ENCODE assay signal across 10 cellular contexts in the genomic region with DNA sequence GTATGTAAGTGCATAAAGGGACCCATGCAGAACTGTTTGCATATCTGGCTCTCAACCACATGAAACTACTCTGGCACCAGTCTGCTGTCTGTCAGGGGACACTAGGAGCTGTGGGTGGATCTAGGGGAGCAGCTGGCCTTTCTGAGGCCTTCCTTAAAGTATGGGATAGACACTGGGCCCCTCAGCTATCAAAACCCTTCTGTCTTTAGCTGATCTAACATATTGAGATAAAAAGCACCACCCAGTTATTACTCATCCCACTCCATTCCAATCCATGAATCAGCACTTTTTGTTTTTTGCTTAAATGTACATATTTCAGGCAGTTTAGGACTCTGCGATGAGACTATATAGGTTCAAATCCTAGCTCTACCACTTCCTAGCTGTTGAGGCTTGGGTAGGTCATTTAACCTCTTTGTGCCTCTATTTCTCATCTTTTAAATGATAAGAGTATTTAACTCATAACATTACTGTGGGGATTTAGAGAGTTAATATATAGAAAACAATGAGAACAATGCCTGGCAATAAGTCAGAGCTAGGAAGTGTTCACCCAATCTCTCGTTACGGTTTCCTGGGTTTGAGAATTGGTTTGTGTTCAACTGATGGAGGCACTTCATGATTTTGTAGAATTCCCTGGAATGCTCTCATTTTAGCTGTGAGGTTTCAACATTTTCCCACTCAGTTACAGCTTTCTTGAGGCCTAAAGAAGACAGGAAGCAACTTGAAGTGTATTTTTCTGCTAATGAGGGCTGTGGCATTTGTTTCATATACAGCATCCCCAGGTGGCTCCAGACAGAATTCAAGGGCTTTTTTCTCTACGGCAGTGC.
DNase-seq lines count a peak whose midpoint lies in the region; ATAC-seq, FAIRE-seq and TF ChIP-seq lines count a peak whose summit lies in the region.
"Had no signal": no experiment of that assay in that cellular context is flagged by ENCODE, and none has a peak within 500 bp of the region (broad histone marks: within the 10 kb centered on the region; RNA-seq: fewer than 3 reads in every experiment).

No MANE protein-coding gene starts in this region.

- H3K4me1 Mint-ChIP-seq in dendritic cell treated with granulocyte-macrophage colony-stimulating factor and Interleukin-4, amounts not matched to agents 40 ng/mL and 50 ng/mL, for 4 days (ENCODE audit: low read depth): peaks cover 29% of the 10 kb centered on the region

- no peaks in the 10 kb centered on the region for H3K9me3 Mint-ChIP-seq in dendritic cell treated with granulocyte-macrophage colony-stimulating factor and Interleukin-4, amounts not matched to agents 40 ng/mL and 50 ng/mL, for 4 days

- peak overlapping the region; percentile 77 for H3K27ac Mint-ChIP-seq in dendritic cell treated with granulocyte-macrophage colony-stimulating factor and Interleukin-4, amounts not matched to agents 40 ng/mL and 50 ng/mL, for 4 days

- no peaks in the 10 kb centered on the region for H3K27me3 Mint-ChIP-seq in dendritic cell treated with granulocyte-macrophage colony-stimulating factor and Interleukin-4, amounts not matched to agents 40 ng/mL and 50 ng/mL, for 4 days

- FAIRE-seq in urothelium cell line (lab: Jason Lieb, UNC): no peak

- peak; percentile 67 for ATAC-seq in omental fat pad (ENCODE audit: low FRiP score)
- no peak for ATAC-seq in HG03378 (IDR thresholded peaks at IDR 0.05; ENCODE audit: unreplicated experiment)

- H3K4me3 Mint-ChIP-seq in dendritic cell treated with granulocyte-macrophage colony-stimulating factor and Interleukin-4, amounts not matched to agents 40 ng/mL and 50 ng/mL, for 4 days: no peak overlapping the region

- no peaks in the 10 kb centered on the region for H3K36me3 Mint-ChIP-seq in dendritic cell treated with granulocyte-macrophage colony-stimulating factor and Interleukin-4, amounts not matched to agents 40 ng/mL and 50 ng/mL, for 4 days (ENCODE audit: low read depth)

- intact Hi-C loops in dendritic cell treated with granulocyte-macrophage colony-stimulating factor and Interleukin-4, amounts not matched to agents 40 ng/mL and 50 ng/mL, for 4 days (cut with micrococcal nuclease): loop anchor here (2.0 kb wide), 1 partner anchor 537 kb away; no protein-coding TSS in a partner anchor

- DNase-seq in GM03348 (ENCODE audit: low spot score) (peak; percentile 55), NCI-H69 (lab: John Stamatoyannopoulos, UW) (peak; percentile 3), omental fat pad (ENCODE audit: low spot score) (no peak), urothelium cell line (ENCODE audit: low spot score) (no peak), NCI-H774 (lab: John Stamatoyannopoulos, UW) (no peak)
- DNase-seq in stimulated activated CD4-positive, alpha-beta T cell treated with anti-CD3 and anti-CD28 coated beads, Interleukin-2, amount 100 ng/mL, for 24 hours: no peak
- DNase-seq: heart left ventricle, NCI-H2227 treated with DMSO at 0.1 percent for 48 hours had no signal

- no peak for TF ChIP-seq CTCF in omental fat pad (IDR thresholded peaks at IDR 0.05)

Comparison
In these comparisons a context has a peak if more than half of its experiments do, and no peak if none do; other contexts are left out.
1. DNase-seq: peak in GM03348 (single experiment) and NCI-H69 (single experiment); none in omental fat pad (single experiment), stimulated activated CD4-positive, alpha-beta T cell treated with anti-CD3 and anti-CD28 coated beads, Interleukin-2, amount 100 ng/mL, for 24 hours (0 of 2), urothelium cell line (single experiment) and NCI-H774 (single experiment).